Comparison of ENCODE assay signal across 8 cellular contexts in genomic region chr21:43585924-43586411, GRCh38.
DNase-seq lines count a peak whose midpoint lies in the region; ATAC-seq, FAIRE-seq and TF ChIP-seq lines count a peak whose summit lies in the region.

No MANE protein-coding gene starts in this region.

- no peaks in the 10 kb centered on the region for H3K36me3 ChIP-seq in HAP-1 (replicated peaks)

- POLR2A ChIA-PET in GM10248 (lab: Yijun Ruan, JAX), result no interaction called here

- intact Hi-C loops in right cardiac atrium (cut with DNase I), result no loop called here

- H3K4me1 ChIP-seq in HAP-1, result peaks cover 13% of the 10 kb centered on the region
- H3K4me1 ChIP-seq in right cardiac atrium (ENCODE audit: control insufficient read depth, insufficient read depth, low read length), result peaks cover 4% of the 10 kb centered on the region

- no peak overlapping the region for H3K4me3 ChIP-seq in HAP-1
- H3K4me3 ChIP-seq in right cardiac atrium (ENCODE audit: low read length), result no peak overlapping the region
- H3K4me3 ChIP-seq in skin epidermis, result no peak overlapping the region

- no peak for TF ChIP-seq CTCF in GM10248 (IDR thresholded peaks at IDR 0.05; ENCODE audit: control extremely low read depth, extremely low read depth, low read depth, missing control alignments)

- DNase-seq in HAP-1 (ENCODE audit: low spot score in 2 of 2), result peak; percentile 78 to 92
- DNase-seq in right cardiac atrium, result peak in 2 of 3 donors; percentile 53 to 54
- DNase-seq in activated gamma-delta T cell (lab: John Stamatoyannopoulos, UW), result no peak
- no peak for DNase-seq in GM10248 (ENCODE audit: extremely low spot score)

- H3K9me3 ChIP-seq in HAP-1, result no peaks in the 10 kb centered on the region
- no peaks in the 10 kb centered on the region for H3K9me3 ChIP-seq in right cardiac atrium (ENCODE audit: control insufficient read depth, low read length)

- FAIRE-seq in TTC549 (lab: Jason Lieb, UNC), result peak; percentile 82

- ATAC-seq in right cardiac atrium (peak; percentile 99), HG02759 (IDR thresholded peaks at IDR 0.05; ENCODE audit: unreplicated experiment) (no peak), GM21447 (IDR thresholded peaks at IDR 0.05; ENCODE audit: unreplicated experiment) (no peak)

- WGBS in right cardiac atrium, result 13% methylated on average over 9 of the region's 9 CpGs

- CTCF ChIA-PET in GM10248 (lab: Yijun Ruan, JAX), result interaction anchor here (1.2 kb wide), 1 partner anchor 16 kb away, joined by 3 read pairs; no protein-coding TSS in a partner anchor

- peak overlapping the region; percentile 90 for H3K27ac ChIP-seq in right cardiac atrium (ENCODE audit: low read length)
- H3K27ac ChIP-seq in skin epidermis, result peak overlapping the region in 12 of 21 experiments; percentile 5 to 74 (median 40)

- H3K27me3 ChIP-seq in HAP-1 (ENCODE audit: low read depth) (no peaks in the 10 kb centered on the region), right cardiac atrium (ENCODE audit: control insufficient read depth, insufficient read depth) (no peaks in the 10 kb centered on the region)

- in situ Hi-C loops in HAP-1 (cut with MboI; ENCODE audit: low sequenced_read_pairs), result no loop called here

Comparison
In these comparisons a context has a peak if more than half of its experiments do, and no peak if none do; other contexts are left out.
1. DNase-seq: peak in HAP-1 (2 of 2) and right cardiac atrium (2 of 3); none in activated gamma-delta T cell (single experiment) and GM10248 (single experiment).
2. ATAC-seq: peak in right cardiac atrium (2 of 2); none in HG02759 (single experiment) and GM21447 (single experiment).